In the genomic region with DNA sequence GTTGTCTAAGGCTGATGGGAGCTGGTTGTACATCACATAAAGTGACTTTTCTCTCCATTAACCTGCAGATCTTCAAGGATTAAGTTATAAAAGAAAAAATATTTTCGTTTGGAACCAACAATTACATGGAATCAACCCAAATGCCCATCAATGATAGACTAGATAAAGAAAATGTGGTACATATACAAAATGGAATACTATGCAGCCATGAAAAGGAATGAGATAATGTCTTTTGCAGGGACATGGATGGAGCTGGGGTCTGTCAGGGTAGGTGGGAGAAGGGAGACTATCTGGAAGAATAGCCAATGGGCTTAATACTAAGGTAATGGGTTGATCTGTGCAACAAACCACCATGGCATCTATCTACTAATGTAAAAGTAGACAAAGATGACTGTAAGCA, we compare ENCODE assay signal across 25 cellular contexts.
"Had no signal": no experiment of that assay in that cellular context is flagged by ENCODE, and none has a peak within 500 bp of the region (broad histone marks: within the 10 kb centered on the region; RNA-seq: fewer than 3 reads in every experiment).

No MANE protein-coding gene starts in this region.

- FAIRE-seq: pancreas, small intestine, urothelium cell line had no signal

- H3K27ac ChIP-seq: neutrophil, pancreas, prostate gland, right lobe of liver, sigmoid colon, stomach, thoracic aorta, thyroid gland, tibial nerve, upper lobe of left lung, vagina had no signal

- H3K4me1 ChIP-seq: pancreas, prostate gland, right lobe of liver, sigmoid colon, stomach, thyroid gland, tibial nerve, upper lobe of left lung, vagina had no signal

- H3K9me3 ChIP-seq: neutrophil, pancreas, prostate gland, right lobe of liver, thyroid gland, upper lobe of left lung, vagina had no signal

- H3K4me3 ChIP-seq: pancreas, prostate gland, right lobe of liver, sigmoid colon, stomach, thoracic aorta, thyroid gland, tibial nerve, upper lobe of left lung, vagina had no signal

- H3K27me3 ChIP-seq: neutrophil, pancreas, right lobe of liver, sigmoid colon, stomach, thyroid gland, tibial nerve, upper lobe of left lung, vagina had no signal

- ATAC-seq: naive thymus-derived CD4-positive, alpha-beta T cell; natural killer cell; pancreas; right cardiac atrium; right lobe of liver; stimulated activated effector memory CD8-positive, alpha-beta T cell treated with anti-CD3 and anti-CD28 coated beads, Interleukin-12 subunit alpha, Interleukin-12 subunit beta, amount 100 ng/mL, for 72 hours; stimulated activated naive B cell treated with anti-CD40 and anti-IgM and Interleukin-4, amounts not matched to agents 10 μg/mL and 1 μg/mL and 100 μg/mL, for 72 hours had no signal

- H3K36me3 ChIP-seq: neutrophil, pancreas, prostate gland, right lobe of liver, sigmoid colon, stomach, thoracic aorta, thyroid gland, tibial nerve, upper lobe of left lung, vagina had no signal

- DNase-seq: naive thymus-derived CD4-positive, alpha-beta T cell; natural killer cell; nucleus accumbens; pancreas; right cardiac atrium; right lobe of liver; sigmoid colon; small intestine; stimulated activated CD4-positive, alpha-beta T cell treated with anti-CD3 and anti-CD28 coated beads, Interleukin-15, amount 100 ng/mL, for 24 hours; stimulated activated CD4-positive, alpha-beta T cell treated with anti-CD3 and anti-CD28 coated beads, Interleukin-2, amount 100 ng/mL, for 24 hours; stimulated activated CD4-positive, alpha-beta T cell treated with anti-CD3 and anti-CD28 coated beads, Interleukin-2, amount 100 ng/mL, for 48 hours; stimulated activated CD4-positive, alpha-beta T cell treated with anti-CD3 and anti-CD28 coated beads, Interleukin-4, amount 100 ng/mL, for 24 hours; stimulated activated naive B cell treated with anti-CD40 and anti-IgM and Interleukin-4, amounts not matched to agents 10 μg/mL and 1 μg/mL and 100 μg/mL, for 72 hours; stimulated activated naive CD4-positive, alpha-beta T cell treated with Interleukin-2 at 50 U/mL for 16 hours; stomach; thyroid gland; trophoblast cell; upper lobe of left lung had no signal
